In genomic region chr4:150206981-150207380, GRCh38 we compare ENCODE assay signal across 30 cellular contexts.
DNase-seq lines count a peak whose midpoint lies in the region; FAIRE-seq and TF ChIP-seq lines count a peak whose summit lies in the region.
"Had no signal": no experiment of that assay in that cellular context is flagged by ENCODE, and none has a peak within 500 bp of the region (broad histone marks: within the 10 kb centered on the region; RNA-seq: fewer than 3 reads in every experiment).

No MANE protein-coding gene starts in this region.

- H3K4me3 Mint-ChIP-seq in brain (peak overlapping the region; percentile 31 to 71 (median 51)), neural crest cell (peak overlapping the region; percentile 12)
- H3K4me3 Mint-ChIP-seq: CD4-positive, alpha-beta memory T cell; T-helper 1 cell treated with Interleukin-12 subunit alpha and Interleukin-12 subunit beta and Interleukin-4 antibody, amounts not matched to agents 30 μg/mL and 1 μg/mL, for 36 hours had no signal

- H3K27me3 Mint-ChIP-seq in brain (no peaks in the 10 kb centered on the region), neural crest cell (ENCODE audit: low read depth) (no peaks in the 10 kb centered on the region)

- peak; percentile 72 for FAIRE-seq in D721Med (lab: Jason Lieb, UNC)
- FAIRE-seq: A549, GM12878, H1, HTR-8/SVneo had no signal

- H3K4me1 Mint-ChIP-seq in brain (peaks cover 65% of the 10 kb centered on the region), neural crest cell (peaks cover 40% of the 10 kb centered on the region)
- H3K4me1 Mint-ChIP-seq: CD4-positive, alpha-beta memory T cell had no signal

- H3K9me3 Mint-ChIP-seq in brain (no peaks in the 10 kb centered on the region), neural crest cell (no peaks in the 10 kb centered on the region)
- H3K9me3 Mint-ChIP-seq: CD4-positive, alpha-beta memory T cell; T-helper 1 cell treated with Interleukin-12 subunit alpha and Interleukin-12 subunit beta and Interleukin-4 antibody, amounts not matched to agents 30 μg/mL and 1 μg/mL, for 36 hours had no signal

- TF ChIP-seq CTCF in D721Med (IDR thresholded peaks at IDR 0.05; ENCODE audit: insufficient read depth, missing control alignments): no peak
- no peak for TF ChIP-seq CTCF in brain (conservative IDR thresholded peaks at IDR 0.05)
- no peak for TF ChIP-seq CTCF in neural crest cell (conservative IDR thresholded peaks at IDR 0.05)

- H3K36me3 Mint-ChIP-seq in brain (peaks cover 34% of the 10 kb centered on the region), neural crest cell (ENCODE audit: low read depth) (peaks cover 10% of the 10 kb centered on the region)
- H3K36me3 Mint-ChIP-seq: CD4-positive, alpha-beta memory T cell had no signal

- H3K27ac Mint-ChIP-seq in brain (peak overlapping the region; percentile 93 to 97 (median 96)), neural crest cell (ENCODE audit: unreplicated experiment) (peak overlapping the region; percentile 84)
- H3K27ac Mint-ChIP-seq: CD4-positive, alpha-beta memory T cell; T-helper 1 cell treated with Interleukin-12 subunit alpha and Interleukin-12 subunit beta and Interleukin-4 antibody, amounts not matched to agents 30 μg/mL and 1 μg/mL, for 36 hours had no signal

- DNase-seq in D721Med (ENCODE audit: insufficient read length, low spot score): no peak
- peak; percentile 54 to 64 for DNase-seq in NCI-H1930 (lab: John Stamatoyannopoulos, UW)
- DNase-seq in neural crest cell (ENCODE audit: low read depth, low spot score): no peak
- no peak for DNase-seq in OCI-M2 (lab: John Stamatoyannopoulos, UW; ENCODE audit: unreplicated experiment)
- no peak for DNase-seq in pons (ENCODE audit: low spot score)
- DNase-seq in activated CD4-positive, alpha-beta T cell treated with anti-CD3 and anti-CD28 coated beads for 4 hours: no peak
- DNase-seq: AML-193; C1 segment of cervical spinal cord; Caco-2; CD4-positive, alpha-beta memory T cell; DMS 273 treated with DMSO at 0.1 percent for 48 hours; DMS79; EL; GDM1; KBM-7; NCI-H2081 treated with DMSO at 0.1 percent for 48 hours; NCI-H2171; NCI-H345; NCI-H510A treated with DMSO at 0.1 percent for 48 hours; NCI-H774; PC-3; RPMI8226; SHP77; SW 1271 had no signal

Comparison
In these comparisons a context has a peak if more than half of its experiments do, and no peak if none do; other contexts are left out.
1. DNase-seq: peak in NCI-H1930 (2 of 2); none in D721Med (single experiment), neural crest cell (single experiment), OCI-M2 (single experiment), pons (single experiment) and activated CD4-positive, alpha-beta T cell treated with anti-CD3 and anti-CD28 coated beads for 4 hours (0 of 2).